Comparison of ENCODE assay signal across 26 cellular contexts in the genomic region with DNA sequence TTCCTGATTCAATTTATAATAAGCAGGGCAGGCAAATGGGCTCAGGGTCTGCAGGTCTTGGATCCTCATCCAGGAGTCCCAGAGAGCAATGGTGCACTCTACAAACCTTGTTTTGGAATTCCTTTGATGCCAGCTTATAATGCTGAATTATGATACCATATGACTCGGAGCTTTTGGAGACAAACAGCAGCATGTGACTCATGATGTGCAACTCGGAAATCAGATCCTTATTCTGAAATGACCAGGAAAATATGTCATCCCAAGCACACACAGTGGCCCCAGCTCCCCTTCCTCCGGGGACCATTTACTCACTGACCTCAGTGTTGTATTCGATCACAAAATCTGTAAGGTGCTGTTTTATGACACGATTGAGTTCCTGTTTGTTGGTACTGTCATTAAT. TPM values are rescaled to one million over a fixed set of nuclear protein-coding genes. Genes with fewer than 3 reads are reported as not detected.
DNase-seq lines count a peak whose midpoint lies in the region; ATAC-seq, FAIRE-seq and TF ChIP-seq lines count a peak whose summit lies in the region.
"Had no signal": no experiment of that assay in that cellular context is flagged by ENCODE, and none has a peak within 500 bp of the region (broad histone marks: within the 10 kb centered on the region; RNA-seq: fewer than 3 reads in every experiment).

No MANE protein-coding gene starts in this region.

- peak; percentile 5 for DNase-seq in DMS53 (lab: John Stamatoyannopoulos, UW)
- DNase-seq in DMS53 treated with DMSO at 0.1 percent for 48 hours (lab: John Stamatoyannopoulos, UW; ENCODE audit: unreplicated experiment): no peak
- DNase-seq in PC-3: peak; percentile 48
- peak; percentile 2 for DNase-seq in bronchial epithelial cell (ENCODE audit: low read depth)
- peak; percentile 68 for DNase-seq in kidney tubule cell (ENCODE audit: low spot score)
- no peak for DNase-seq in MCF 10A (ENCODE audit: unreplicated experiment)
- DNase-seq in caudate nucleus (lab: John Stamatoyannopoulos, UW): no peak
- no peak for DNase-seq in Caco-2
- DNase-seq: CD4-positive, CD25-positive, alpha-beta regulatory T cell; CD8-positive, alpha-beta T cell; DMS 273 treated with DMSO at 0.1 percent for 48 hours; DND-41; EL; GDM1; H9 had no signal

- H3K9me3 Mint-ChIP-seq in MCF 10A (ENCODE audit: unreplicated experiment) (no peaks in the 10 kb centered on the region), Caco-2 (ENCODE audit: unreplicated experiment) (no peaks in the 10 kb centered on the region)
- H3K9me3 Mint-ChIP-seq: CD8-positive, alpha-beta T cell; GM23338; H9 had no signal

- H3K79me2 ChIP-seq in PC-3 (ENCODE audit: low read length): no peaks in the 10 kb centered on the region

- H3K27me3 Mint-ChIP-seq in MCF 10A (ENCODE audit: insufficient read depth, unreplicated experiment): peaks cover 42% of the 10 kb centered on the region
- peaks cover 15% of the 10 kb centered on the region for H3K27me3 Mint-ChIP-seq in Caco-2 (ENCODE audit: insufficient read depth, unreplicated experiment)

- ATAC-seq in PC-3: no peak
- ATAC-seq: CD8-positive, alpha-beta T cell; GM12878; GM23338; HCT116 had no signal

- no peaks in the 10 kb centered on the region for H3K9me2 ChIP-seq in PC-3 (replicated peaks; ENCODE audit: low read length)

- H3K27ac Mint-ChIP-seq in MCF 10A (ENCODE audit: low read depth, unreplicated experiment): no peak overlapping the region
- H3K27ac Mint-ChIP-seq in Caco-2 (ENCODE audit: unreplicated experiment): no peak overlapping the region
- H3K27ac Mint-ChIP-seq: B cell; CD4-positive, CD25-positive, alpha-beta regulatory T cell; CD8-positive, alpha-beta T cell; GM23338; H9 had no signal

- H3K36me3 ChIP-seq in PC-3 (ENCODE audit: low read depth, low read length) (no peaks in the 10 kb centered on the region), bronchial epithelial cell (ENCODE audit: control insufficient read depth, insufficient read depth, low read length) (no peaks in the 10 kb centered on the region), Caco-2 (ENCODE audit: control insufficient read depth, insufficient read depth, low read length) (no peaks in the 10 kb centered on the region)
- H3K36me3 ChIP-seq: BLaER1 had no signal

- no TSS peak for BruUV-seq in PC-3 (replicated peaks; lab: Mats Ljungman, UMichigan)
- BruUV-seq in MCF 10A (replicated peaks; lab: Mats Ljungman, UMichigan): no TSS peak
- no TSS peak for BruUV-seq in Caco-2 (replicated peaks; lab: Mats Ljungman, UMichigan)

- no peak overlapping the region for H3K4me3 ChIP-seq in PC-3 (ENCODE audit: low read length)
- H3K4me3 ChIP-seq in bronchial epithelial cell (ENCODE audit: low read depth, low read length): no peak overlapping the region
- H3K4me3 ChIP-seq in Caco-2 (ENCODE audit: low read depth, low read length): no peak overlapping the region
- H3K4me3 ChIP-seq: BLaER1, GM12878, GM23338 had no signal

- no peak overlapping the region for H3K27ac ChIP-seq in PC-3 (ENCODE audit: low read length)
- H3K27ac ChIP-seq in caudate nucleus (ENCODE audit: low read depth, low read length): no peak overlapping the region
- H3K27ac ChIP-seq: 22Rv1, BLaER1, C4-2B had no signal

- CTCF ChIA-PET in PC-3 (lab: Charles Lee) (no interaction called here), MCF 10A (lab: Yijun Ruan, JAX) (interaction anchor here (0.6 to 18.4 kb wide), 5 partner anchors 12 to 467 kb away, joined by 3 to 537 read pairs (median 4); no protein-coding TSS in a partner anchor), Caco-2 (lab: Charles Lee) (no interaction called here)

- H3K4me3 Mint-ChIP-seq in MCF 10A (ENCODE audit: unreplicated experiment): no peak overlapping the region
- no peak overlapping the region for H3K4me3 Mint-ChIP-seq in Caco-2 (ENCODE audit: unreplicated experiment)
- H3K4me3 Mint-ChIP-seq: B cell; CD4-positive, CD25-positive, alpha-beta regulatory T cell; CD8-positive, alpha-beta T cell; GM23338; H9 had no signal

- H3K4me1 Mint-ChIP-seq in MCF 10A (ENCODE audit: insufficient read depth, unreplicated experiment) (no peaks in the 10 kb centered on the region), Caco-2 (ENCODE audit: low read depth, unreplicated experiment) (no peaks in the 10 kb centered on the region)
- H3K4me1 Mint-ChIP-seq: B cell; CD4-positive, CD25-positive, alpha-beta regulatory T cell; GM23338; H9 had no signal

- H3K36me3 Mint-ChIP-seq in MCF 10A (ENCODE audit: insufficient read depth, unreplicated experiment) (peaks cover 4% of the 10 kb centered on the region), Caco-2 (ENCODE audit: insufficient read depth, unreplicated experiment) (no peaks in the 10 kb centered on the region)
- H3K36me3 Mint-ChIP-seq: CD4-positive, CD25-positive, alpha-beta regulatory T cell; CD8-positive, alpha-beta T cell had no signal

- H3K4me1 ChIP-seq in PC-3 (ENCODE audit: insufficient read depth, low read length) (no peaks in the 10 kb centered on the region), Caco-2 (no peaks in the 10 kb centered on the region)
- H3K4me1 ChIP-seq: BLaER1 had no signal

- no peak overlapping the region for H2AFZ ChIP-seq in PC-3 (ENCODE audit: low read length)
- H2AFZ ChIP-seq: GM23338 had no signal

- no peak overlapping the region for H3K9ac ChIP-seq in PC-3 (ENCODE audit: low read length)
- H3K9ac ChIP-seq: BLaER1 had no signal

- intact Hi-C loops in PC-3 (cut with micrococcal nuclease) (no loop called here), MCF 10A (cut with micrococcal nuclease) (no loop called here), Caco-2 (cut with micrococcal nuclease; ENCODE audit: unreplicated experiment) (no loop called here)

- TF ChIP-seq CTCF in PC-3 (conservative IDR thresholded peaks at IDR 0.05; ENCODE audit: low read depth, low read length) (no peak), bronchial epithelial cell (IDR thresholded peaks at IDR 0.05; ENCODE audit: insufficient read depth, low read length, severe bottlenecking) (no peak), MCF 10A (IDR thresholded peaks at IDR 0.05; ENCODE audit: unreplicated experiment) (no peak), Caco-2 (IDR thresholded peaks at IDR 0.05; ENCODE audit: insufficient read depth in 1 of 2, low read depth in 1 of 2, low read length in 1 of 2, severe bottlenecking in 1 of 2, unreplicated experiment in 1 of 2) (no peak)

- no peaks in the 10 kb centered on the region for H3F3A ChIP-seq in PC-3 (ENCODE audit: low read length, unreplicated experiment)

- no peak for FAIRE-seq in bronchial epithelial cell (lab: Jason Lieb, UNC)
- FAIRE-seq: A204.1, D721Med, GM12878, GM19239 had no signal

- H3K4me2 ChIP-seq in PC-3 (ENCODE audit: low read length): no peak overlapping the region
- H3K4me2 ChIP-seq: BLaER1, GM23338 had no signal

- H4K20me1 ChIP-seq in PC-3 (ENCODE audit: low read length): no peaks in the 10 kb centered on the region
- H4K20me1 ChIP-seq: BLaER1 had no signal

- POLR2A ChIA-PET in PC-3 (lab: Charles Lee; ENCODE audit: unreplicated experiment) (no interaction called here), MCF 10A (lab: Yijun Ruan, JAX) (no interaction called here), Caco-2 (lab: Charles Lee) (no interaction called here)

- H3K27me3 ChIP-seq in PC-3 (ENCODE audit: low read length) (no peaks in the 10 kb centered on the region), bronchial epithelial cell (ENCODE audit: control insufficient read depth, insufficient read depth, low read length) (no peaks in the 10 kb centered on the region), Caco-2 (replicated peaks; ENCODE audit: control insufficient read depth, insufficient read depth, low read length) (no peaks in the 10 kb centered on the region)
- H3K27me3 ChIP-seq: BLaER1 had no signal

- H3K9me3 ChIP-seq in PC-3 (ENCODE audit: low read length) (no peaks in the 10 kb centered on the region), Caco-2 (no peaks in the 10 kb centered on the region)
- H3K9me3 ChIP-seq: BLaER1 had no signal

RNA-seq across cellular contexts. Expression of gene UMOD, which starts 20.2 kb away (rescaled TPM):
- total RNA-seq in PC-3 (2014; rRNA removed) (not detected in 2 replicates), bronchial epithelial cell (not detected in 2 replicates), MCF 10A (2022) (not detected in 2 replicates), Caco-2 (2022) (not detected in 2 replicates)
- total RNA-seq: B cell; CD4-positive, CD25-positive, alpha-beta regulatory T cell; CD8-positive, alpha-beta T cell; GM12878; GM23338; H4; H9 had no signal

RNA-seq across cellular contexts. Expression of gene PDILT, which starts 31.8 kb away (rescaled TPM):
- not detected in 2 replicates for total RNA-seq in PC-3 (2014; rRNA removed)
- total RNA-seq in bronchial epithelial cell: not detected in 2 replicates
- total RNA-seq in MCF 10A (2022): not detected in 2 replicates
- not detected in 2 replicates for total RNA-seq in Caco-2 (2022)
- total RNA-seq: B cell; CD4-positive, CD25-positive, alpha-beta regulatory T cell; CD8-positive, alpha-beta T cell; GM12878; GM23338; H4; H9 had no signal

RNA-seq across cellular contexts. Expression of gene ACSM5, which starts 36.6 kb away (rescaled TPM):
- total RNA-seq in PC-3 (2014; rRNA removed) (not detected in 2 replicates), bronchial epithelial cell (not detected in 2 replicates), MCF 10A (2022) (0.22 and 0.54 TPM in 2 replicates), Caco-2 (2022) (not detected in 2 replicates)
- total RNA-seq: B cell; CD4-positive, CD25-positive, alpha-beta regulatory T cell; CD8-positive, alpha-beta T cell; GM23338; H9 had no signal

RNA-seq across cellular contexts. Expression of gene GP2, which starts 45.4 kb away (rescaled TPM):
- not detected in 2 replicates for total RNA-seq in PC-3 (2014; rRNA removed)
- not detected in 2 replicates for total RNA-seq in bronchial epithelial cell
- not detected in 2 replicates for total RNA-seq in MCF 10A (2022)
- not detected in 2 replicates for total RNA-seq in Caco-2 (2022)
- total RNA-seq: B cell; CD4-positive, CD25-positive, alpha-beta regulatory T cell; CD8-positive, alpha-beta T cell; GM23338; H4; H9 had no signal

Comparison
In these comparisons a context has a peak if more than half of its experiments do, and no peak if none do; other contexts are left out.
1. DNase-seq: peak in DMS53 (single experiment), PC-3 (single experiment), bronchial epithelial cell (single experiment) and kidney tubule cell (single experiment); none in DMS53 treated with DMSO at 0.1 percent for 48 hours (single experiment), MCF 10A (single experiment), caudate nucleus (0 of 61) and Caco-2 (0 of 2).